In genomic region chr2:88658318-88658717, GRCh38 we compare ENCODE assay signal across 11 cellular contexts. TPM values are rescaled to one million over a fixed set of nuclear protein-coding genes. Genes with fewer than 3 reads are reported as not detected.
A peak's percentile ranks its signal among the peaks of the same experiment; 100 is the strongest.
DNase-seq lines count a peak whose midpoint lies in the region; ATAC-seq and TF ChIP-seq lines count a peak whose summit lies in the region.
"Had no signal": no experiment of that assay in that cellular context is flagged by ENCODE, and none has a peak within 500 bp of the region (broad histone marks: within the 10 kb centered on the region; RNA-seq: fewer than 3 reads in every experiment).

No MANE protein-coding gene starts in this region.

- DNase-seq in AG08396 (ENCODE audit: low spot score) (peak; percentile 42), OCI-M1 (lab: John Stamatoyannopoulos, UW) (peak; percentile 21), coronary artery (ENCODE audit: low spot score) (no peak), myocyte (ENCODE audit: low read depth) (peak; percentile 32), mucosa of descending colon (no peak), NCI-H2196 (lab: John Stamatoyannopoulos, UW; ENCODE audit: unreplicated experiment) (no peak), NCI-H345 (lab: John Stamatoyannopoulos, UW) (no peak)
- no peak for DNase-seq in stimulated activated effector memory CD8-positive, alpha-beta T cell treated with anti-CD3 and anti-CD28 coated beads, Interleukin-12 subunit alpha, Interleukin-12 subunit beta, amount 100 ng/mL, for 72 hours (ENCODE audit: low spot score in 2 of 2)
- DNase-seq: activated CD4-positive, alpha-beta T cell treated with anti-CD3 and anti-CD28 coated beads for 4 hours; naive B cell had no signal

- TF ChIP-seq CTCF in coronary artery (IDR thresholded peaks at IDR 0.05): no peak
- no peak for TF ChIP-seq CTCF in mucosa of descending colon (IDR thresholded peaks at IDR 0.05)

- no peaks in the 10 kb centered on the region for H3K4me1 ChIP-seq in mucosa of descending colon (ENCODE audit: low read depth)

- ATAC-seq in mucosa of descending colon: no peak
- ATAC-seq in stimulated activated effector memory CD8-positive, alpha-beta T cell treated with anti-CD3 and anti-CD28 coated beads, Interleukin-12 subunit alpha, Interleukin-12 subunit beta, amount 100 ng/mL, for 72 hours: no peak

- H3K36me3 ChIP-seq in mucosa of descending colon (ENCODE audit: low read depth): no peaks in the 10 kb centered on the region

- intact Hi-C loops in mucosa of descending colon (cut with DNase I, micrococcal nuclease): no loop called here

- no peaks in the 10 kb centered on the region for H3K9me3 ChIP-seq in mucosa of descending colon

- H3K4me3 ChIP-seq in coronary artery (no peak overlapping the region), mucosa of descending colon (no peak overlapping the region)

- no peaks in the 10 kb centered on the region for H3K36me3 Mint-ChIP-seq in stimulated activated effector memory CD8-positive, alpha-beta T cell treated with anti-CD3 and anti-CD28 coated beads, Interleukin-12 subunit alpha, Interleukin-12 subunit beta, amount 100 ng/mL, for 72 hours
- H3K36me3 Mint-ChIP-seq: naive B cell had no signal

- H3K4me3 Mint-ChIP-seq in stimulated activated effector memory CD8-positive, alpha-beta T cell treated with anti-CD3 and anti-CD28 coated beads, Interleukin-12 subunit alpha, Interleukin-12 subunit beta, amount 100 ng/mL, for 72 hours: no peak overlapping the region
- H3K4me3 Mint-ChIP-seq: naive B cell had no signal

- H3K27ac Mint-ChIP-seq in stimulated activated effector memory CD8-positive, alpha-beta T cell treated with anti-CD3 and anti-CD28 coated beads, Interleukin-12 subunit alpha, Interleukin-12 subunit beta, amount 100 ng/mL, for 72 hours: no peak overlapping the region
- H3K27ac Mint-ChIP-seq: activated T-helper 2 cell treated with anti-CD3 and anti-CD28 coated beads, Interferon-gamma antibody, Interleukin-2, Interleukin-4, amounts not matched to agents 10 μg/mL and 5 μg/mL and 100 μg/mL, durations not matched to agents 14 hours and 24 hours and 36 hours had no signal

- H3K27ac ChIP-seq in coronary artery: peak overlapping the region; percentile 25 to 82

- no peaks in the 10 kb centered on the region for H3K9me3 Mint-ChIP-seq in stimulated activated effector memory CD8-positive, alpha-beta T cell treated with anti-CD3 and anti-CD28 coated beads, Interleukin-12 subunit alpha, Interleukin-12 subunit beta, amount 100 ng/mL, for 72 hours
- H3K9me3 Mint-ChIP-seq: activated T-helper 2 cell treated with anti-CD3 and anti-CD28 coated beads, Interferon-gamma antibody, Interleukin-2, Interleukin-4, amounts not matched to agents 10 μg/mL and 5 μg/mL and 100 μg/mL, durations not matched to agents 14 hours and 24 hours and 36 hours had no signal

- H3K4me1 Mint-ChIP-seq in stimulated activated effector memory CD8-positive, alpha-beta T cell treated with anti-CD3 and anti-CD28 coated beads, Interleukin-12 subunit alpha, Interleukin-12 subunit beta, amount 100 ng/mL, for 72 hours: no peaks in the 10 kb centered on the region

RNA-seq across cellular contexts. Expression of gene EIF2AK3, which starts 31.1 kb away (rescaled TPM):
- 10.6 and 16.5 TPM in 2 replicates for total RNA-seq in myocyte
- 8.7 TPM for polyA plus RNA-seq in myocyte (2012)
- 10 to 100 TPM; 20.4 to 31.6 (median 30.4) TPM for total RNA-seq in mucosa of descending colon

RNA-seq across cellular contexts. Expression of gene RPIA, which starts 33.2 kb away (rescaled TPM):
- 5.2 and 5.8 TPM in 2 replicates for total RNA-seq in myocyte
- polyA plus RNA-seq in myocyte (2012): 9.8 TPM
- total RNA-seq in mucosa of descending colon: 10 to 100 TPM; 17.5 to 29.7 (median 25.7) TPM

Comparison
In these comparisons a context has a peak if more than half of its experiments do, and no peak if none do; other contexts are left out.
1. DNase-seq: peak in AG08396 (single experiment), OCI-M1 (single experiment) and myocyte (single experiment); none in coronary artery (single experiment), mucosa of descending colon (0 of 3), NCI-H2196 (single experiment), NCI-H345 (single experiment) and stimulated activated effector memory CD8-positive, alpha-beta T cell treated with anti-CD3 and anti-CD28 coated beads, Interleukin-12 subunit alpha, Interleukin-12 subunit beta, amount 100 ng/mL, for 72 hours (0 of 2).